12 cellular contexts compared by ENCODE assay signal in genomic region chr10:62853710-62854109, GRCh38. TPM values are rescaled to one million over a fixed set of nuclear protein-coding genes. Genes with fewer than 3 reads are reported as not detected.
DNase-seq lines count a peak whose midpoint lies in the region; ATAC-seq lines count a peak whose summit lies in the region.
"Had no signal": no experiment of that assay in that cellular context is flagged by ENCODE, and none has a peak within 500 bp of the region (broad histone marks: within the 10 kb centered on the region; RNA-seq: fewer than 3 reads in every experiment).

No MANE protein-coding gene starts in this region.

- POLR2A ChIA-PET in activated CD4-positive, alpha-beta memory T cell treated with anti-CD3 and anti-CD28 coated beads for 36 hours (lab: Charles Lee), result interaction anchor here (0.9 to 2.8 kb wide), 8 partner anchors 8 to 281 kb away, joined by 3 to 21 read pairs (median 4); partner anchors contain the start of genes EGR2 and NRBF2

- peak overlapping the region; percentile 62 for H3K27ac Mint-ChIP-seq in activated CD4-positive, alpha-beta memory T cell treated with anti-CD3 and anti-CD28 coated beads for 36 hours

- H3K4me3 Mint-ChIP-seq in activated CD4-positive, alpha-beta memory T cell treated with anti-CD3 and anti-CD28 coated beads for 36 hours, result peak overlapping the region; percentile 4
- H3K4me3 Mint-ChIP-seq: neural crest cell had no signal

- H3K9me3 Mint-ChIP-seq in activated CD4-positive, alpha-beta memory T cell treated with anti-CD3 and anti-CD28 coated beads for 36 hours, result no peaks in the 10 kb centered on the region

- CTCF ChIA-PET in activated CD4-positive, alpha-beta memory T cell treated with anti-CD3 and anti-CD28 coated beads for 36 hours (lab: Charles Lee), result interaction anchor here (1.0 to 4.6 kb wide), 4 partner anchors 37 to 305 kb away, joined by 3 to 33 read pairs (median 13); partner anchors contain the start of gene EGR2

- peaks cover 59% of the 10 kb centered on the region for H3K4me1 Mint-ChIP-seq in activated CD4-positive, alpha-beta memory T cell treated with anti-CD3 and anti-CD28 coated beads for 36 hours (ENCODE audit: low read depth)

- DNase-seq in activated CD4-positive, alpha-beta memory T cell treated with anti-CD3 and anti-CD28 coated beads for 36 hours, result peak; percentile 81
- peak; percentile 34 to 40 for DNase-seq in stimulated activated CD4-positive, alpha-beta T cell treated with anti-CD3 and anti-CD28 coated beads, Interleukin-2, amount 100 ng/mL, for 48 hours
- no peak for DNase-seq in activated effector memory CD4-positive, alpha-beta T cell treated with anti-CD3 and anti-CD28 coated beads, Interleukin-2, amount 50 U/mL, for 16 hours
- no peak for DNase-seq in posterior cingulate gyrus
- DNase-seq: activated CD4-positive, CD25-positive, alpha-beta regulatory T cell; heart right ventricle; NCI-H526 had no signal

- no peaks in the 10 kb centered on the region for H3K36me3 Mint-ChIP-seq in activated CD4-positive, alpha-beta memory T cell treated with anti-CD3 and anti-CD28 coated beads for 36 hours

- H3K27me3 Mint-ChIP-seq in activated CD4-positive, alpha-beta memory T cell treated with anti-CD3 and anti-CD28 coated beads for 36 hours, result peaks cover 5% of the 10 kb centered on the region

- intact Hi-C loops in activated CD4-positive, alpha-beta memory T cell treated with anti-CD3 and anti-CD28 coated beads for 36 hours (cut with micrococcal nuclease), result loop anchor here (1.0 to 10.0 kb wide), 7 partner anchors 75 to 851 kb away; no protein-coding TSS in a partner anchor
- intact Hi-C loops in posterior cingulate gyrus (cut with DNase I), result no loop called here

- ATAC-seq in GM18498 (IDR thresholded peaks at IDR 0.05; ENCODE audit: unreplicated experiment), result peak; percentile 9
- ATAC-seq in HG02981 (IDR thresholded peaks at IDR 0.05; ENCODE audit: unreplicated experiment), result peak; percentile 30
- ATAC-seq in GM21619 (IDR thresholded peaks at IDR 0.05; ENCODE audit: unreplicated experiment), result no peak
- no peak for ATAC-seq in GM21528 (IDR thresholded peaks at IDR 0.05; ENCODE audit: low FRiP score, unreplicated experiment)
- ATAC-seq: heart right ventricle had no signal

RNA-seq across cellular contexts. Expression of gene EGR2, which starts 37.5 kb away (rescaled TPM):
- 10 to 100 TPM; 66.9 to 68.2 TPM for total RNA-seq in activated CD4-positive, alpha-beta memory T cell treated with anti-CD3 and anti-CD28 coated beads for 36 hours

RNA-seq across cellular contexts. Expression of gene ADO, which starts 49.2 kb away (rescaled TPM):
- 10 to 100 TPM; 26.7 to 27.1 TPM for total RNA-seq in activated CD4-positive, alpha-beta memory T cell treated with anti-CD3 and anti-CD28 coated beads for 36 hours

Comparison
In these comparisons a context has a peak if more than half of its experiments do, and no peak if none do; other contexts are left out.
1. ATAC-seq: peak in GM18498 (single experiment) and HG02981 (single experiment); none in GM21619 (single experiment) and GM21528 (single experiment).
2. DNase-seq: peak in activated CD4-positive, alpha-beta memory T cell treated with anti-CD3 and anti-CD28 coated beads for 36 hours (single experiment) and stimulated activated CD4-positive, alpha-beta T cell treated with anti-CD3 and anti-CD28 coated beads, Interleukin-2, amount 100 ng/mL, for 48 hours (2 of 2); none in activated effector memory CD4-positive, alpha-beta T cell treated with anti-CD3 and anti-CD28 coated beads, Interleukin-2, amount 50 U/mL, for 16 hours (single experiment) and posterior cingulate gyrus (0 of 10).